ENCODE assay signal across 8 cellular contexts in genomic region chr5:36152324-36153298, GRCh38. TPM values are rescaled to one million over a fixed set of nuclear protein-coding genes. Genes with fewer than 3 reads are reported as not detected.
A peak's percentile ranks its signal among the peaks of the same experiment; 100 is the strongest.
DNase-seq lines count a peak whose midpoint lies in the region; ATAC-seq, FAIRE-seq and TF ChIP-seq lines count a peak whose summit lies in the region.

No MANE protein-coding gene starts in this region.

- dilution Hi-C loops in keratinocyte (cut with MboI; ENCODE audit: extremely low pct_ligation_motif_present, low sequenced_read_pairs), result no loop called here

- FAIRE-seq in keratinocyte (lab: Jason Lieb, UNC), result no peak

- H3K4me3 ChIP-seq in BLaER1 treated with 17β-estradiol and CSF1 and Interleukin-3, amounts not matched to agents 10 nM and 100 nM, result peak overlapping the region; percentile 90 to 100 (median 96)
- H3K4me3 ChIP-seq in MM.1S (ENCODE audit: low read length) (peak overlapping the region; percentile 92), astrocyte of the spinal cord (ENCODE audit: low read depth, low read length) (peak overlapping the region; percentile 98), keratinocyte (ENCODE audit: control insufficient read depth in 2 of 3, extremely low read depth in 1 of 3, insufficient read depth in 2 of 3, low read depth in 1 of 3, low read length in 3 of 3) (peak overlapping the region; percentile 72 to 95 (median 91)), subcutaneous abdominal adipose tissue (ENCODE audit: low read depth in 1 of 5, low read length in 5 of 5) (peak overlapping the region; percentile 77 to 98 (median 90))

- DNase-seq in MM.1S, result peak; percentile 21
- DNase-seq in astrocyte of the spinal cord (ENCODE audit: low read depth, low spot score), result no peak
- DNase-seq in keratinocyte (ENCODE audit: low read depth, low spot score), result no peak
- DNase-seq in activated CD4-positive, alpha-beta T cell treated with anti-CD3 and anti-CD28 coated beads, Interleukin-2, amount 50 U/mL, for 48 hours, result no peak

- H3K36me3 ChIP-seq in BLaER1 treated with 17β-estradiol and CSF1 and Interleukin-3, amounts not matched to agents 10 nM and 100 nM, result peaks cover 13 to 48% (median 42%) of the 10 kb centered on the region in 11 experiments
- H3K36me3 ChIP-seq in MM.1S (replicated peaks; ENCODE audit: insufficient read depth, low read length) (no peaks in the 10 kb centered on the region), keratinocyte (ENCODE audit: control insufficient read depth in 2 of 2, extremely low read depth in 1 of 2, insufficient read depth in 2 of 2, low read length in 2 of 2) (peaks cover 0 to 3% of the 10 kb centered on the region in 2 experiments), subcutaneous abdominal adipose tissue (ENCODE audit: control insufficient read depth in 5 of 5, insufficient read depth in 5 of 5, low read length in 5 of 5) (peaks cover 2 to 10% (median 3%) of the 10 kb centered on the region in 5 donors)

- H3F3A ChIP-seq in MM.1S (ENCODE audit: insufficient read depth, low read length), result peaks cover 5% of the 10 kb centered on the region; the same call in 1 of the 2 replicates

- H3K9me2 ChIP-seq in MM.1S (replicated peaks; ENCODE audit: insufficient read depth, low read length), result no peaks in the 10 kb centered on the region

- no peaks in the 10 kb centered on the region for H3K9me1 ChIP-seq in keratinocyte (ENCODE audit: control insufficient read depth, extremely low read depth, insufficient read depth, low read length)

- H2AFZ ChIP-seq in MM.1S (ENCODE audit: low read length), result peak overlapping the region; percentile 89
- peak overlapping the region; percentile 91 for H2AFZ ChIP-seq in keratinocyte (ENCODE audit: control insufficient read depth, low read length)

- TF ChIP-seq CTCF in MM.1S (IDR thresholded peaks at IDR 0.05; ENCODE audit: low read length), result no peak
- TF ChIP-seq CTCF in astrocyte of the spinal cord (IDR thresholded peaks at IDR 0.05; ENCODE audit: low read depth, low read length), result no peak
- no peak for TF ChIP-seq CTCF in keratinocyte (optimal IDR thresholded peaks at IDR 0.05 in 1 of 3, IDR thresholded peaks at IDR 0.05 in 1 of 3, conservative IDR thresholded peaks at IDR 0.05 in 1 of 3; ENCODE audit: extremely low read depth in 1 of 3, insufficient read depth in 2 of 3, low read length in 3 of 3)

- H3K9ac ChIP-seq in BLaER1 treated with 17β-estradiol and CSF1 and Interleukin-3, amounts not matched to agents 10 nM and 100 nM, result peak overlapping the region; percentile 78 to 93 (median 88)
- H3K9ac ChIP-seq in MM.1S (ENCODE audit: low read length) (peak overlapping the region; percentile 78), keratinocyte (ENCODE audit: control insufficient read depth, extremely low read depth, insufficient read depth, low read length) (peak overlapping the region; percentile 78), subcutaneous abdominal adipose tissue (ENCODE audit: low read length in 5 of 5) (peak overlapping the region; percentile 78 to 99 (median 94))

- H3K9me3 ChIP-seq in BLaER1 treated with 17β-estradiol and CSF1 and Interleukin-3, amounts not matched to agents 10 nM and 100 nM (replicated peaks in 1 of 11), result no peaks in the 10 kb centered on the region
- no peaks in the 10 kb centered on the region for H3K9me3 ChIP-seq in MM.1S (replicated peaks; ENCODE audit: insufficient read depth, low read length)
- H3K9me3 ChIP-seq in keratinocyte (ENCODE audit: control insufficient read depth, low read depth, low read length), result no peaks in the 10 kb centered on the region
- H3K9me3 ChIP-seq in subcutaneous abdominal adipose tissue (ENCODE audit: control insufficient read depth in 5 of 5, low read length in 5 of 5), result no peaks in the 10 kb centered on the region

- H3K4me2 ChIP-seq in BLaER1 treated with 17β-estradiol and CSF1 and Interleukin-3, amounts not matched to agents 10 nM and 100 nM, result peak overlapping the region; percentile 86 to 99 (median 95)
- H3K4me2 ChIP-seq in MM.1S (ENCODE audit: low read depth, low read length) (peak overlapping the region; percentile 88), keratinocyte (ENCODE audit: control insufficient read depth, extremely low read depth, insufficient read depth, low read depth, low read length) (peak overlapping the region; percentile 95)

- peak overlapping the region in 10 of 11 experiments; percentile 6 to 90 (median 82); a peak in 20 of 22 replicates for H3K27ac ChIP-seq in BLaER1 treated with 17β-estradiol and CSF1 and Interleukin-3, amounts not matched to agents 10 nM and 100 nM
- H3K27ac ChIP-seq in MM.1S (ENCODE audit: low read length) (peak overlapping the region; percentile 17; the same call in 1 of the 2 replicates), keratinocyte (ENCODE audit: control insufficient read depth, insufficient read depth, low read length) (peak overlapping the region; percentile 63), subcutaneous abdominal adipose tissue (ENCODE audit: low read depth, low read length) (peak overlapping the region; percentile 71)

- no peaks in the 10 kb centered on the region; a peak in 1 of 22 replicates for H4K20me1 ChIP-seq in BLaER1 treated with 17β-estradiol and CSF1 and Interleukin-3, amounts not matched to agents 10 nM and 100 nM
- H4K20me1 ChIP-seq in MM.1S (ENCODE audit: insufficient read depth, low read length) (no peaks in the 10 kb centered on the region), keratinocyte (ENCODE audit: control insufficient read depth, extremely low read depth, insufficient read depth, low read length) (no peaks in the 10 kb centered on the region)

- peaks cover 38 to 62% (median 45%) of the 10 kb centered on the region in 10 experiments for H3K4me1 ChIP-seq in BLaER1 treated with 17β-estradiol and CSF1 and Interleukin-3, amounts not matched to agents 10 nM and 100 nM
- H3K4me1 ChIP-seq in MM.1S (ENCODE audit: low read length) (peaks cover 11% of the 10 kb centered on the region), keratinocyte (ENCODE audit: control insufficient read depth, extremely low read depth, insufficient read depth, low read length) (peaks cover 29% of the 10 kb centered on the region), subcutaneous abdominal adipose tissue (ENCODE audit: control insufficient read depth in 5 of 5, insufficient read depth in 5 of 5, low read length in 5 of 5) (peaks cover 2 to 49% (median 46%) of the 10 kb centered on the region in 5 donors)

- H3K79me2 ChIP-seq in MM.1S (ENCODE audit: low read length), result peaks cover 95% of the 10 kb centered on the region
- H3K79me2 ChIP-seq in keratinocyte (ENCODE audit: control insufficient read depth, insufficient read depth, low read length), result peaks cover 33% of the 10 kb centered on the region

- in situ Hi-C loops in astrocyte of the spinal cord (cut with HindIII; ENCODE audit: low sequenced_read_pairs), result no loop called here

- no peaks in the 10 kb centered on the region for H3K27me3 ChIP-seq in BLaER1 treated with 17β-estradiol and CSF1 and Interleukin-3, amounts not matched to agents 10 nM and 100 nM
- H3K27me3 ChIP-seq in MM.1S (replicated peaks; ENCODE audit: insufficient read depth, low read length) (no peaks in the 10 kb centered on the region), keratinocyte (ENCODE audit: control insufficient read depth, extremely low read depth, insufficient read depth, low read length) (no peaks in the 10 kb centered on the region), subcutaneous abdominal adipose tissue (ENCODE audit: control insufficient read depth in 5 of 5, insufficient read depth in 4 of 5, low read length in 5 of 5) (no peaks in the 10 kb centered on the region)

- ATAC-seq in GM18909 (IDR thresholded peaks at IDR 0.05; ENCODE audit: poor library complexity, unreplicated experiment) (peak; percentile 5), GM21576 (IDR thresholded peaks at IDR 0.05; ENCODE audit: unreplicated experiment) (no peak)

RNA-seq across cellular contexts. Expression of gene SKP2, which starts 0.7 kb away (rescaled TPM):
- 28.3 to 35.3 TPM (median 34.6 TPM) in 3 replicates for polyA plus RNA-seq in keratinocyte
- 7.8 TPM for polyA plus RNA-seq in keratinocyte (2011; ENCODE audit: low read depth)
- 26.9 and 29.9 TPM in 2 replicates for polyA plus RNA-seq in keratinocyte (2011; cell fraction: cytosol; rRNA removed)
- polyA plus RNA-seq in keratinocyte (2011; cell fraction: nucleus; rRNA removed), result 26.6 and 34.8 TPM in 2 replicates
- polyA plus RNA-seq in keratinocyte (2012; ENCODE audit: low replicate concordance), result 7.8 and 24.8 TPM in 2 replicates
- polyA minus RNA-seq in keratinocyte, result 42.1 to 84.4 TPM (median 67.8 TPM) in 3 replicates
- 33.6 TPM for polyA minus RNA-seq in keratinocyte (2011; cell fraction: cytosol; rRNA and poly(A)+ RNA removed)
- polyA minus RNA-seq in keratinocyte (2011; cell fraction: nucleus; rRNA and poly(A)+ RNA removed), result 24.4 and 40.3 TPM in 2 replicates

RNA-seq across cellular contexts. Expression of gene LMBRD2, which starts 0.9 kb away (rescaled TPM):
- 1.8 to 5.0 TPM (median 4.7 TPM) in 3 replicates for polyA plus RNA-seq in keratinocyte
- polyA plus RNA-seq in keratinocyte (2011; ENCODE audit: low read depth), result 76.1 TPM
- polyA plus RNA-seq in keratinocyte (2011; cell fraction: cytosol; rRNA removed), result 1.4 and 2.4 TPM in 2 replicates
- 5.2 and 7.7 TPM in 2 replicates for polyA plus RNA-seq in keratinocyte (2011; cell fraction: nucleus; rRNA removed)
- 2.1 and 4.8 TPM in 2 replicates for polyA plus RNA-seq in keratinocyte (2012; ENCODE audit: low replicate concordance)
- polyA minus RNA-seq in keratinocyte, result 3.3 to 9.2 TPM (median 7.7 TPM) in 3 replicates
- polyA minus RNA-seq in keratinocyte (2011; cell fraction: cytosol; rRNA and poly(A)+ RNA removed), result 3.6 TPM
- 12.9 and 21.0 TPM in 2 replicates for polyA minus RNA-seq in keratinocyte (2011; cell fraction: nucleus; rRNA and poly(A)+ RNA removed)

Comparison
In these comparisons a context has a peak if more than half of its experiments do, and no peak if none do; other contexts are left out.
1. H3K27ac ChIP-seq: peak in every context shown above with its lines; median percentile 82 in BLaER1 treated with 17β-estradiol and CSF1 and Interleukin-3, amounts not matched to agents 10 nM and 100 nM; 71 in subcutaneous abdominal adipose tissue; 63 in keratinocyte; 17 in MM.1S.